Comparison of ENCODE assay signal across 16 cellular contexts in genomic region chr11:31022080-31022479, GRCh38.
"Had no signal": no experiment of that assay in that cellular context is flagged by ENCODE, and none has a peak within 500 bp of the region (broad histone marks: within the 10 kb centered on the region; RNA-seq: fewer than 3 reads in every experiment).

No MANE protein-coding gene starts in this region.

- H3K4me3 ChIP-seq: dorsolateral prefrontal cortex, esophagus muscularis mucosa, gastrocnemius medialis, heart right ventricle, spleen, tibial artery, upper lobe of left lung, uterus had no signal

- DNase-seq: dorsolateral prefrontal cortex; effector CD8-positive, alpha-beta T cell; gastrocnemius medialis; heart right ventricle; islet precursor cell; mammary epithelial cell; naive thymus-derived CD4-positive, alpha-beta T cell; nephron progenitor cell; spleen; stimulated activated CD4-positive, alpha-beta T cell treated with anti-CD3 and anti-CD28 coated beads, Interleukin-15, amount 100 ng/mL, for 24 hours; stimulated activated CD4-positive, alpha-beta T cell treated with anti-CD3 and anti-CD28 coated beads, Interleukin-1b, Interleukin-23, amount 100 ng/mL, for 48 hours; stimulated activated CD4-positive, alpha-beta T cell treated with anti-CD3 and anti-CD28 coated beads, Interleukin-4, amount 100 ng/mL, for 24 hours; tibial artery; upper lobe of left lung; uterus had no signal
